ENCODE assay signal across 1 cellular context in the genomic region with DNA sequence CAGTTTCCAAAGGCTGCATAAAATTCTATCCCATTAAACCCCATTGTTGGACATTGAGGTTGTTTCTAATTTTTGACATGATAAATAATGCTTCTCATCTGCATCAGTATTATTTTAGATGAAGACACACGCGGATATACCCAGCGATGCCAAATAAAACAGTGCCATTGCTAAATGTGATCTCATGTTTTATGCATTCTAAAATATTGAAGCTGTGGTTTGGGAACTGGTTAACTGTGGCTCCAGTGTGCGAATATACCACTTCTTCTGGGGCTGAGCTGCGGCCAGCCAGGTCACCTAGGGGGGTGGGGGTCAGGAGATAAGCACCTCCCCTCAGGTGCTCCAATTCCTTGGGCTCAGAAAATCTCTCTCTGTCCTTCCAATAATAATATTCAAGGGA.
TF ChIP-seq lines count a peak whose summit lies in the region.

No MANE protein-coding gene starts in this region.

TF ChIP-seq in SK-N-SH treated with all-trans-retinoic acid at 6 μM for 48 hours, 23 proteins besides CTCF, POLR2A, EP300 and RAD21 (continued from another document):
- no peak for TF ChIP-seq TSHZ2 (CRISPR knock-in tag; IDR thresholded peaks at IDR 0.05)
- TF ChIP-seq ISL1 (CRISPR knock-in tag; IDR thresholded peaks at IDR 0.05), result no peak
- TF ChIP-seq PPARA (CRISPR knock-in tag; IDR thresholded peaks at IDR 0.05; ENCODE audit: borderline replicate concordance), result no peak
- TF ChIP-seq ZNF70 (CRISPR knock-in tag; IDR thresholded peaks at IDR 0.05), result no peak
- TF ChIP-seq, protein P1, sequence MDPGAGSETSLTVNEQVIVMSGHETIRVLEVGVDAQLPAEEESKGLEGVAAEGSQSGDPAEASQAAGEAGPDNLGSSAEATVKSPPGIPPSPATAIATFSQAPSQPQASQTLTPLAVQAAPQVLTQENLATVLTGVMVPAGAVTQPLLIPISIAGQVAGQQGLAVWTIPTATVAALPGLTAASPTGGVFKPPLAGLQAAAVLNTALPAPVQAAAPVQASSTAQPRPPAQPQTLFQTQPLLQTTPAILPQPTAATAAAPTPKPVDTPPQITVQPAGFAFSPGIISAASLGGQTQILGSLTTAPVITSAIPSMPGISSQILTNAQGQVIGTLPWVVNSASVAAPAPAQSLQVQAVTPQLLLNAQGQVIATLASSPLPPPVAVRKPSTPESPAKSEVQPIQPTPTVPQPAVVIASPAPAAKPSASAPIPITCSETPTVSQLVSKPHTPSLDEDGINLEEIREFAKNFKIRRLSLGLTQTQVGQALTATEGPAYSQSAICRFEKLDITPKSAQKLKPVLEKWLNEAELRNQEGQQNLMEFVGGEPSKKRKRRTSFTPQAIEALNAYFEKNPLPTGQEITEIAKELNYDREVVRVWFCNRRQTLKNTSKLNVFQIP (CRISPR knock-in tag; IDR thresholded peaks at IDR 0.05; ENCODE audit: borderline replicate concordance, low read depth), result no peak
